ENCODE assay signal across 21 cellular contexts in the genomic region with DNA sequence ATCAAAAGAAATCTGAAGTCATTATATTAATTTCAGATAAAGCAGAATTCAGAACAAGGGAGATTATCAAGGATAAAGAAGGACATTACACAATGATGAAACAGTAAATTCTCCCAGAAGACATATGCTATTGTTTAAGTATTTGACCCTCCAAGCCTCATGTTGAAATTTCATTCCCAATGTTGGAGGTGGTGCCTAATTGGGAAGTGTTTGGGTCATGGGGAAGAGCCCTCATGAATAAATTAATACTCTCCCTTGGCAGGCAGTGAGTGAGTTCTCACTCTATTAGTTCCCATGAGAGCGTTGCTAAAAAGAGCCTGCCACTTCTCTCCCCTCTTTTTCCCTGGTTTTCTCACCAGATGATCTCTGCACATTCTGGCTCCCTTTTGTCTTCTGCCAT.
DNase-seq lines count a peak whose midpoint lies in the region; ATAC-seq, FAIRE-seq and TF ChIP-seq lines count a peak whose summit lies in the region.
"Had no signal": no experiment of that assay in that cellular context is flagged by ENCODE, and none has a peak within 500 bp of the region (broad histone marks: within the 10 kb centered on the region; RNA-seq: fewer than 3 reads in every experiment).

No MANE protein-coding gene starts in this region.

- H3K9me3 ChIP-seq in astrocyte (ENCODE audit: insufficient read depth, low read depth, low read length) = no peaks in the 10 kb centered on the region
- H3K9me3 ChIP-seq in small intestine (ENCODE audit: control insufficient read depth, low read depth) = no peaks in the 10 kb centered on the region
- H3K9me3 ChIP-seq: A549 had no signal

- H4K20me1 ChIP-seq in astrocyte (ENCODE audit: insufficient read depth, low read length) = no peaks in the 10 kb centered on the region

- in situ Hi-C loops in GM13976 (cut with MboI; ENCODE audit: low sequenced_read_pairs, unreplicated experiment) = no loop called here

- no peaks in the 10 kb centered on the region for H3K4me1 ChIP-seq in astrocyte (ENCODE audit: insufficient read depth, low read length)
- H3K4me1 ChIP-seq in small intestine (ENCODE audit: control insufficient read depth in 2 of 2, insufficient read depth in 1 of 2, low read depth in 1 of 2, low read length in 1 of 2) = no peaks in the 10 kb centered on the region
- H3K4me1 ChIP-seq: A549 had no signal

- no peak overlapping the region for H3K4me3 Mint-ChIP-seq in astrocyte (ENCODE audit: unreplicated experiment)
- H3K4me3 Mint-ChIP-seq: CD4-positive, alpha-beta memory T cell; GM23338; H9 had no signal

- FAIRE-seq in astrocyte (lab: Jason Lieb, UNC) (peak; percentile 84), small intestine (lab: Jason Lieb, UNC) (no peak)
- FAIRE-seq: GM12892, GM19239 had no signal

- H3K36me3 Mint-ChIP-seq in astrocyte (ENCODE audit: low read depth, unreplicated experiment) = no peaks in the 10 kb centered on the region
- H3K36me3 Mint-ChIP-seq: CD4-positive, alpha-beta memory T cell had no signal

- no peak for ATAC-seq in HG03196 (IDR thresholded peaks at IDR 0.05; ENCODE audit: unreplicated experiment)
- ATAC-seq: A549, GM23338, HCT116 had no signal

- H3K4me2 ChIP-seq in astrocyte (ENCODE audit: low read length) = no peak overlapping the region
- H3K4me2 ChIP-seq: A549, GM23338 had no signal

- no peaks in the 10 kb centered on the region for H3K79me2 ChIP-seq in astrocyte (ENCODE audit: insufficient read depth, low read length)

- WGBS in small intestine, 3 donors = 71 to 100% (median 73%) methylated on average over 1 of the region's 1 CpG

- H3K27me3 ChIP-seq in astrocyte (ENCODE audit: insufficient read depth, low read length) (no peaks in the 10 kb centered on the region), small intestine (ENCODE audit: control insufficient read depth in 2 of 2, insufficient read depth in 2 of 2, low read length in 2 of 2) (no peaks in the 10 kb centered on the region)

- no peaks in the 10 kb centered on the region for H3K27me3 Mint-ChIP-seq in astrocyte (ENCODE audit: low read depth, unreplicated experiment)
- H3K27me3 Mint-ChIP-seq: CD4-positive, alpha-beta memory T cell had no signal

- H3K36me3 ChIP-seq in astrocyte (ENCODE audit: insufficient read depth, low read length) (no peaks in the 10 kb centered on the region), small intestine (ENCODE audit: control insufficient read depth in 2 of 2, insufficient read depth in 2 of 2, low read length in 2 of 2) (no peaks in the 10 kb centered on the region)

- peak; percentile 0 for DNase-seq in EH (ENCODE audit: low read depth)
- no peak for DNase-seq in astrocyte (ENCODE audit: low read depth)
- DNase-seq in fibroblast of mammary gland (ENCODE audit: low read depth) = peak; percentile 51
- no peak for DNase-seq in small intestine
- DNase-seq in NCI-H1105 treated with DMSO at 0.1 percent for 48 hours (lab: John Stamatoyannopoulos, UW) = no peak
- DNase-seq in GM13976 (ENCODE audit: low spot score) = no peak
- DNase-seq: 8988T; ACHN; C1 segment of cervical spinal cord; Calu3; CD4-positive, alpha-beta memory T cell; COR-L47; DMS53; DMS79 treated with DMSO at 0.1 percent for 48 hours; H9 had no signal

- no peaks in the 10 kb centered on the region for H3K9me3 Mint-ChIP-seq in astrocyte (ENCODE audit: unreplicated experiment)
- H3K9me3 Mint-ChIP-seq: GM23338 had no signal

- H3K9ac ChIP-seq in astrocyte (ENCODE audit: low read length) = no peak overlapping the region

- no peak overlapping the region for H3K27ac ChIP-seq in astrocyte (ENCODE audit: low read depth, low read length)
- no peak overlapping the region for H3K27ac ChIP-seq in small intestine (ENCODE audit: low read depth in 1 of 2, low read length in 1 of 2)
- H3K27ac ChIP-seq: A549 had no signal

- no peak overlapping the region for H3K4me3 ChIP-seq in astrocyte (ENCODE audit: insufficient read depth, low read depth, low read length)
- no peak overlapping the region for H3K4me3 ChIP-seq in fibroblast of mammary gland (ENCODE audit: control insufficient read depth, low read depth, low read length)
- no peak overlapping the region for H3K4me3 ChIP-seq in small intestine (ENCODE audit: low read depth in 1 of 2, low read length in 2 of 2)
- H3K4me3 ChIP-seq: A549, GM23338 had no signal

- H3K4me1 Mint-ChIP-seq in astrocyte (ENCODE audit: low read depth, unreplicated experiment) = peaks cover 3% of the 10 kb centered on the region
- H3K4me1 Mint-ChIP-seq: CD4-positive, alpha-beta memory T cell had no signal

- no peak overlapping the region for H2AFZ ChIP-seq in astrocyte (ENCODE audit: low read depth, low read length)
- H2AFZ ChIP-seq: GM23338 had no signal

- no peak for TF ChIP-seq CTCF in astrocyte (IDR thresholded peaks at IDR 0.05; ENCODE audit: insufficient read depth, low read depth, low read length)
- TF ChIP-seq CTCF in fibroblast of mammary gland (conservative IDR thresholded peaks at IDR 0.05; ENCODE audit: control insufficient read depth, insufficient read depth, low read depth, low read length) = no peak
- no peak for TF ChIP-seq CTCF in GM13976 (IDR thresholded peaks at IDR 0.05; ENCODE audit: borderline replicate concordance, control extremely low read depth, extremely low read depth, insufficient read depth, missing control alignments)

- H3K27ac Mint-ChIP-seq in astrocyte (ENCODE audit: unreplicated experiment) = no peak overlapping the region
- H3K27ac Mint-ChIP-seq: CD4-positive, alpha-beta memory T cell; GM23338 had no signal

Comparison
In these comparisons a context has a peak if more than half of its experiments do, and no peak if none do; other contexts are left out.
1. DNase-seq: peak in EH (single experiment) and fibroblast of mammary gland (single experiment); none in astrocyte (single experiment), small intestine (single experiment), NCI-H1105 treated with DMSO at 0.1 percent for 48 hours (single experiment) and GM13976 (single experiment).